In genomic region chr6:40436685-40437604, GRCh38 we compare ENCODE assay signal across 11 cellular contexts.
DNase-seq lines count a peak whose midpoint lies in the region; TF ChIP-seq lines count a peak whose summit lies in the region.
"Had no signal": no experiment of that assay in that cellular context is flagged by ENCODE, and none has a peak within 500 bp of the region (broad histone marks: within the 10 kb centered on the region; RNA-seq: fewer than 3 reads in every experiment).

No MANE protein-coding gene starts in this region.

- peaks cover 6% of the 10 kb centered on the region for H3K27me3 Mint-ChIP-seq in glutamatergic neuron (ENCODE audit: unreplicated experiment)

- TF ChIP-seq POLR2A in adrenal gland (IDR thresholded peaks at IDR 0.05): no peak
- no peak for TF ChIP-seq POLR2A in Peyer's patch (IDR thresholded peaks at IDR 0.05)

- TF ChIP-seq RAD21 in SK-N-SH (IDR thresholded peaks at IDR 0.05; ENCODE audit: low read length): peak; percentile 24

- no peaks in the 10 kb centered on the region for H3F3A ChIP-seq in SK-N-SH (replicated peaks; ENCODE audit: insufficient read depth)

- H3K9me2 ChIP-seq in SK-N-SH: no peaks in the 10 kb centered on the region

- H3K36me3 ChIP-seq in BE2C (no peaks in the 10 kb centered on the region; the same call in 1 of the 2 replicates), SK-N-SH (replicated peaks in 1 of 2; ENCODE audit: control insufficient read depth in 1 of 2, insufficient read depth in 2 of 2, low read length in 1 of 2) (no peaks in the 10 kb centered on the region), adrenal gland (replicated peaks in 1 of 2) (no peaks in the 10 kb centered on the region), Peyer's patch (no peaks in the 10 kb centered on the region)

- DNase-seq in BE2C (peak; percentile 48), HT1080 (ENCODE audit: low read depth) (peak; percentile 87), SK-N-SH (peak; percentile 66), glutamatergic neuron (no peak), adrenal gland (no peak), COLO668 (lab: John Stamatoyannopoulos, UW; ENCODE audit: unreplicated experiment) (no peak), Peyer's patch (no peak)
- DNase-seq in stimulated activated CD4-positive, alpha-beta T cell treated with anti-CD3 and anti-CD28 coated beads, Interleukin-4, amount 100 ng/mL, for 1 hour: no peak
- DNase-seq: effector CD8-positive, alpha-beta T cell; IMR-90; retina had no signal

- H3K4me2 ChIP-seq in SK-N-SH: no peak overlapping the region

- H3K9me3 ChIP-seq in BE2C (no peaks in the 10 kb centered on the region), SK-N-SH (no peaks in the 10 kb centered on the region), adrenal gland (replicated peaks in 1 of 3) (no peaks in the 10 kb centered on the region), Peyer's patch (no peaks in the 10 kb centered on the region)

- H3K4me3 ChIP-seq in BE2C (ENCODE audit: low read depth, low read length): no peak overlapping the region
- no peak overlapping the region for H3K4me3 ChIP-seq in SK-N-SH (ENCODE audit: low read depth in 2 of 2, low read length in 1 of 2)
- no peak overlapping the region for H3K4me3 ChIP-seq in adrenal gland
- H3K4me3 ChIP-seq in Peyer's patch: no peak overlapping the region

- H3K4me1 Mint-ChIP-seq in glutamatergic neuron (ENCODE audit: low read depth, unreplicated experiment): peaks cover 7% of the 10 kb centered on the region

- H3K27ac Mint-ChIP-seq in glutamatergic neuron (ENCODE audit: unreplicated experiment): peak overlapping the region; percentile 52

- peaks cover 2% of the 10 kb centered on the region for H3K9me3 Mint-ChIP-seq in glutamatergic neuron (ENCODE audit: unreplicated experiment)

- H3K27me3 ChIP-seq in BE2C: no peaks in the 10 kb centered on the region
- H3K27me3 ChIP-seq in SK-N-SH (ENCODE audit: insufficient read depth): no peaks in the 10 kb centered on the region
- H3K27me3 ChIP-seq in adrenal gland: no peaks in the 10 kb centered on the region
- no peaks in the 10 kb centered on the region for H3K27me3 ChIP-seq in Peyer's patch

- H3K9ac ChIP-seq in SK-N-SH: no peak overlapping the region

- H3K4me1 ChIP-seq in BE2C (peaks cover 13% of the 10 kb centered on the region), SK-N-SH (ENCODE audit: control insufficient read depth in 1 of 2, insufficient read depth in 2 of 2, low read depth in 1 of 2, low read length in 1 of 2) (peaks cover 15 to 55% of the 10 kb centered on the region in 2 experiments; a peak in 3 of 4 replicates), adrenal gland (replicated peaks in 1 of 2) (no peaks in the 10 kb centered on the region), Peyer's patch (no peaks in the 10 kb centered on the region)

- H3K36me3 Mint-ChIP-seq in glutamatergic neuron (ENCODE audit: unreplicated experiment): no peaks in the 10 kb centered on the region

- peak in 1 of 2 experiments; percentile 85; a peak in 2 of 4 replicates for TF ChIP-seq EP300 in SK-N-SH (IDR thresholded peaks at IDR 0.05; ENCODE audit: borderline replicate concordance in 1 of 2, low read depth in 1 of 2, low read length in 1 of 2)

- CTCF ChIA-PET in SK-N-SH (lab: Yijun Ruan, JAX): interaction anchor here (1.0 to 5.7 kb wide), 7 partner anchors 8 to 455 kb away, joined by 3 to 20 read pairs (median 4); partner anchors contain the start of gene LRFN2

- no peaks in the 10 kb centered on the region for H4K20me1 ChIP-seq in SK-N-SH (ENCODE audit: insufficient read depth)

- no peaks in the 10 kb centered on the region for H3K79me2 ChIP-seq in SK-N-SH (ENCODE audit: insufficient read depth)

- intact Hi-C loops in adrenal gland (cut with DNase I): no loop called here

- no peak overlapping the region for H2AFZ ChIP-seq in SK-N-SH (ENCODE audit: low read depth)

- TF ChIP-seq CTCF in BE2C (IDR thresholded peaks at IDR 0.05; ENCODE audit: low read depth, low read length) (no peak), SK-N-SH (IDR thresholded peaks at IDR 0.05) (no peak), glutamatergic neuron (IDR thresholded peaks at IDR 0.05; ENCODE audit: partially characterized antibody, unreplicated experiment) (no peak), adrenal gland (IDR thresholded peaks at IDR 0.05) (no peak), Peyer's patch (IDR thresholded peaks at IDR 0.05) (no peak)

- H3K27ac ChIP-seq in SK-N-SH (ENCODE audit: low read depth in 2 of 2, low read length in 1 of 2): peak overlapping the region in 1 of 2 experiments; percentile 94; a peak in 2 of 4 replicates
- H3K27ac ChIP-seq in adrenal gland: no peak overlapping the region
- no peak overlapping the region for H3K27ac ChIP-seq in Peyer's patch

- no peak overlapping the region for H3K4me3 Mint-ChIP-seq in glutamatergic neuron (ENCODE audit: unreplicated experiment)

- WGBS in SK-N-SH (ENCODE audit: low lambda C conversion rate): 32% methylated on average over 8 of the region's 8 CpGs
- 76 to 80% (median 78%) methylated on average over 8 of the region's 8 CpGs for WGBS in adrenal gland, 4 donors

- POLR2A ChIA-PET in SK-N-SH (lab: Yijun Ruan, JAX): interaction anchor here (0.9 to 1.9 kb wide), 5 partner anchors 11 to 104 kb away, joined by 3 to 13 read pairs (median 4); no protein-coding TSS in a partner anchor

TF ChIP-seq in SK-N-SH, 30 proteins besides CTCF, POLR2A, EP300 and RAD21 (continues in another document):
- no peak for TF ChIP-seq SMC3 (IDR thresholded peaks at IDR 0.05; ENCODE audit: low read depth, low read length)
- TF ChIP-seq REST (IDR thresholded peaks at IDR 0.05; ENCODE audit: low read depth, low read length): no peak
- no peak for TF ChIP-seq JUND (IDR thresholded peaks at IDR 0.05)
- no peak for TF ChIP-seq TAF1 (IDR thresholded peaks at IDR 0.05; ENCODE audit: borderline replicate concordance, low read depth, low read length)
- TF ChIP-seq IRF3 (IDR thresholded peaks at IDR 0.05; ENCODE audit: low read depth, low read length): no peak
- no peak for TF ChIP-seq TEAD4 (IDR thresholded peaks at IDR 0.05; ENCODE audit: borderline replicate concordance, insufficient read depth)
- TF ChIP-seq EZH2phosphoT487 (IDR thresholded peaks at IDR 0.05; ENCODE audit: borderline replicate concordance, low read depth): no peak
- TF ChIP-seq TCF12 (IDR thresholded peaks at IDR 0.05): no peak
- TF ChIP-seq MAX (IDR thresholded peaks at IDR 0.05; ENCODE audit: low read depth): no peak
- no peak for TF ChIP-seq MEF2A (IDR thresholded peaks at IDR 0.05; ENCODE audit: borderline replicate concordance, low read depth)
- no peak for TF ChIP-seq USF1 (IDR thresholded peaks at IDR 0.05; ENCODE audit: borderline replicate concordance, low read depth)
- TF ChIP-seq RFX5 (IDR thresholded peaks at IDR 0.05; ENCODE audit: low read length): no peak
- TF ChIP-seq FOXM1 (IDR thresholded peaks at IDR 0.05; ENCODE audit: low read depth): no peak
- TF ChIP-seq NFIC (IDR thresholded peaks at IDR 0.05; ENCODE audit: borderline replicate concordance): peak; percentile 24; the same call in 1 of the 2 replicates
- TF ChIP-seq RXRA (IDR thresholded peaks at IDR 0.05; ENCODE audit: borderline replicate concordance, low read depth): no peak
- TF ChIP-seq NRF1 (IDR thresholded peaks at IDR 0.05; ENCODE audit: low read depth, low read length): no peak
- TF ChIP-seq SIN3A (IDR thresholded peaks at IDR 0.05; ENCODE audit: borderline replicate concordance, low read depth, low read length): no peak
- no peak for TF ChIP-seq ELF1 (IDR thresholded peaks at IDR 0.05)
- peak; percentile 69 for TF ChIP-seq CHD2 (IDR thresholded peaks at IDR 0.05; ENCODE audit: low read length, partially characterized antibody)

Comparison
In these comparisons a context has a peak if more than half of its experiments do, and no peak if none do; other contexts are left out.
1. DNase-seq: peak in BE2C (single experiment), HT1080 (single experiment) and SK-N-SH (single experiment); none in glutamatergic neuron (single experiment), adrenal gland (0 of 7), stimulated activated CD4-positive, alpha-beta T cell treated with anti-CD3 and anti-CD28 coated beads, Interleukin-4, amount 100 ng/mL, for 1 hour (single experiment), COLO668 (single experiment) and Peyer's patch (0 of 3).